In genomic region chr7:159030490-159031134, GRCh38 we compare ENCODE assay signal across 8 cellular contexts.
DNase-seq lines count a peak whose midpoint lies in the region; TF ChIP-seq lines count a peak whose summit lies in the region.

No MANE protein-coding gene starts in this region.

- H3K27me3 ChIP-seq in dorsolateral prefrontal cortex = peaks cover 0 to 8% (median 0%) of the 10 kb centered on the region in 45 donors
- H3K27me3 ChIP-seq in testis = no peaks in the 10 kb centered on the region

- WGBS in lower leg skin, 2 donors = 9 to 14% methylated on average over 38 to 54 of the region's 59 CpGs
- WGBS in testis, 2 donors = 2 to 3% methylated on average over 7 to 50 of the region's 59 CpGs

- H3K4me1 ChIP-seq in testis = peaks cover 10% of the 10 kb centered on the region

- CTCF ChIA-PET in RWPE1 (lab: Yijun Ruan, JAX) = no interaction called here

- no peak for TF ChIP-seq POLR2A in lower leg skin (IDR thresholded peaks at IDR 0.05)
- TF ChIP-seq POLR2A in testis (IDR thresholded peaks at IDR 0.05) = no peak

- H3K4me3 ChIP-seq in dorsolateral prefrontal cortex (peak overlapping the region; percentile 29 to 79 (median 60)), lower leg skin (ENCODE audit: low read depth, poor library complexity, severe bottlenecking) (peak overlapping the region; percentile 32), testis (peak overlapping the region; percentile 13 to 57)

- H3K27ac ChIP-seq in RWPE1 (no peak overlapping the region), dorsolateral prefrontal cortex (peak overlapping the region in 52 of 59 donors; percentile 4 to 88 (median 64)), testis (peak overlapping the region; percentile 22 to 58)

- H3K9me3 ChIP-seq in testis = no peaks in the 10 kb centered on the region

- TF ChIP-seq CTCF in RWPE1 (conservative IDR thresholded peaks at IDR 0.05; ENCODE audit: low read depth) (no peak), dorsolateral prefrontal cortex (IDR thresholded peaks at IDR 0.05 in 54 of 56, conservative IDR thresholded peaks at IDR 0.05 in 2 of 56; ENCODE audit: low read depth in 1 of 56, partially characterized antibody in 56 of 56) (peak in 31 of 56 donors; percentile 5 to 53 (median 19)), lower leg skin (IDR thresholded peaks at IDR 0.05) (no peak), testis (IDR thresholded peaks at IDR 0.05) (peak; percentile 12 to 30 (median 22))

- intact Hi-C loops in dorsolateral prefrontal cortex (cut with DNase I) = no loop called here
- intact Hi-C loops in lower leg skin (cut with DNase I; ENCODE audit: low total_unique reads) = no loop called here
- intact Hi-C loops in testis (cut with DNase I; ENCODE audit: low total_unique reads) = no loop called here

- DNase-seq in stimulated activated CD4-positive, alpha-beta T cell treated with anti-CD3 and anti-CD28 coated beads, Interleukin-2, amount 100 ng/mL, for 24 hours = peak; percentile 18 to 34
- DNase-seq in stimulated activated CD4-positive, alpha-beta T cell treated with anti-CD3 and anti-CD28 coated beads, Interleukin-4, amount 100 ng/mL, for 4 hours = no peak
- DNase-seq in RWPE1 (ENCODE audit: low spot score) = peak; percentile 4
- peak in 6 of 10 donors; percentile 21 to 63 (median 54) for DNase-seq in dorsolateral prefrontal cortex
- DNase-seq in lower leg skin (ENCODE audit: low spot score in 2 of 2) = peak; percentile 13 to 88
- DNase-seq in testis = peak; percentile 79
- no peak for DNase-seq in SIG-M5 (lab: John Stamatoyannopoulos, UW)
- DNase-seq in NCI-H1694 treated with DMSO at 0.1 percent for 48 hours (lab: John Stamatoyannopoulos, UW) = no peak

- POLR2A ChIA-PET in RWPE1 (lab: Yijun Ruan, JAX; ENCODE audit: low non-redundant PET) = no interaction called here

- H3K36me3 ChIP-seq in testis (ENCODE audit: low read depth, missing control alignments) = no peaks in the 10 kb centered on the region

Comparison
In these comparisons a context has a peak if more than half of its experiments do, and no peak if none do; other contexts are left out.
1. DNase-seq: peak in stimulated activated CD4-positive, alpha-beta T cell treated with anti-CD3 and anti-CD28 coated beads, Interleukin-2, amount 100 ng/mL, for 24 hours (2 of 2), RWPE1 (single experiment), dorsolateral prefrontal cortex (6 of 10), lower leg skin (2 of 2) and testis (single experiment); none in stimulated activated CD4-positive, alpha-beta T cell treated with anti-CD3 and anti-CD28 coated beads, Interleukin-4, amount 100 ng/mL, for 4 hours (0 of 2), SIG-M5 (single experiment) and NCI-H1694 treated with DMSO at 0.1 percent for 48 hours (single experiment).
2. CTCF ChIP-seq: peak in dorsolateral prefrontal cortex (31 of 56) and testis (3 of 3); none in RWPE1 (single experiment) and lower leg skin (0 of 3).
3. Peak in every context shown above with its lines, with median percentiles within 50 percentile points of each other: H3K4me3 ChIP-seq.